8 cellular contexts compared by ENCODE assay signal in the genomic region with DNA sequence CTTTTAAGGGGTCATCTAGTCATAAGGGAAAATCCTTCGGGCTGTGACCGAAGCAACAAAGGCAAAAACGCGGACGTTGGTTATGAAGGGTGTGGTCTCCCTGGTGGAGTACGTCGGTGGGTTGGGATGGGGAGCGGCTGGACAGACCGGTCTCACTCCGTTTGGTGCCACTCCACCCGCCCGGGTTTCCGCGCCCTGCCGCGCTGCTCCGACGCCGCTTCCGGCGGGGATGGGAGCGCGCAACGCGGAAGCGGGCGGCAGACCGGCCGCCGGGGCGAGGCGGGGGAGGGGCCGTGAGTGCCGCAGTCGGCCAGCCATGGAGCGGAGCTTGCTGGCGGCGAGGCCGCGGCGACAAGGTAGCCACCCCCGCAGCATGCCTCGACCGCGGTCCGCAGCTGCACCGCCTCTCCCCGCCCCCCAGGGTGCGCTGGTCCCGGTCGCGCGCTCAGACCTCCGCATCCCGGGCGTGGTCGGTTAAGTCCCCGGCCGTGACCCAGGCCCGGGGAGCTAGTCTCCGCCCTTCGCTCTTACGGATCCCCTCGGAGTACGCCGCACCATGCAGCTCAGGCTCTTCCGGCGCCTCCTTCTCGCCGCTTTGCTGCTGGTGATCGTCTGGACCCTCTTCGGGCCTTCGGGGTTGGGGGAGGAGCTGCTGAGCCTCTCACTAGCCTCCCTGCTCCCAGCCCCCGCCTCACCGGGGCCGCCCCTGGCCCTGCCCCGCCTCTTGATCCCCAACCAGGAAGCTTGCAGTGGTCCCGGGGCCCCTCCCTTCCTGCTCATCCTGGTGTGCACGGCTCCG.
DNase-seq lines count a peak whose midpoint lies in the region; ATAC-seq and TF ChIP-seq lines count a peak whose summit lies in the region.

A gene with protein sequence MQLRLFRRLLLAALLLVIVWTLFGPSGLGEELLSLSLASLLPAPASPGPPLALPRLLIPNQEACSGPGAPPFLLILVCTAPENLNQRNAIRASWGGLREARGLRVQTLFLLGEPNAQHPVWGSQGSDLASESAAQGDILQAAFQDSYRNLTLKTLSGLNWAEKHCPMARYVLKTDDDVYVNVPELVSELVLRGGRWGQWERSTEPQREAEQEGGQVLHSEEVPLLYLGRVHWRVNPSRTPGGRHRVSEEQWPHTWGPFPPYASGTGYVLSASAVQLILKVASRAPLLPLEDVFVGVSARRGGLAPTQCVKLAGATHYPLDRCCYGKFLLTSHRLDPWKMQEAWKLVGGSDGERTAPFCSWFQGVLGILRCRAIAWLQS (plus strand): TSS at position 260 of the 799 bp plus-strand sequence. CDS start 297 bp downstream, at position 557.

- H3K27ac ChIP-seq in layer of hippocampus (ENCODE audit: low read depth, low read length), result peak within 1 kb of the TSS; percentile 88

- peak; percentile 42 for TF ChIP-seq CTCF in choroid plexus epithelial cell (conservative IDR thresholded peaks at IDR 0.05; ENCODE audit: low read depth, low read length)

- H3K4me3 ChIP-seq in choroid plexus epithelial cell (ENCODE audit: low read depth, low read length), result peak within 1 kb of the TSS; percentile 70

- H3K27me3 ChIP-seq in layer of hippocampus (ENCODE audit: control insufficient read depth, insufficient read depth, low read length), result no peaks in the 10 kb centered on the region

- DNase-seq in NCI-H2081 (lab: John Stamatoyannopoulos, UW), result peak; percentile 65 to 76
- no peak for DNase-seq in NCI-H2081 treated with DMSO at 0.1 percent for 48 hours (lab: John Stamatoyannopoulos, UW)
- peak; percentile 51 for DNase-seq in NCI-H2196 treated with DMSO at 0.1 percent for 48 hours (lab: John Stamatoyannopoulos, UW; ENCODE audit: unreplicated experiment)
- peak; percentile 48 for DNase-seq in activated CD4-positive, alpha-beta T cell treated with anti-CD3 and anti-CD28 coated beads for 1 hour
- peak; percentile 75 for DNase-seq in choroid plexus epithelial cell (ENCODE audit: low read depth)
- DNase-seq in stimulated activated CD4-positive, alpha-beta T cell treated with anti-CD3 and anti-CD28 coated beads, Interleukin-2, amount 100 ng/mL, for 24 hours, result peak; percentile 79 to 86

- peak; percentile 61 for ATAC-seq in HG02759 (IDR thresholded peaks at IDR 0.05; ENCODE audit: unreplicated experiment)
